1 cellular context compared by ENCODE assay signal in the genomic region with DNA sequence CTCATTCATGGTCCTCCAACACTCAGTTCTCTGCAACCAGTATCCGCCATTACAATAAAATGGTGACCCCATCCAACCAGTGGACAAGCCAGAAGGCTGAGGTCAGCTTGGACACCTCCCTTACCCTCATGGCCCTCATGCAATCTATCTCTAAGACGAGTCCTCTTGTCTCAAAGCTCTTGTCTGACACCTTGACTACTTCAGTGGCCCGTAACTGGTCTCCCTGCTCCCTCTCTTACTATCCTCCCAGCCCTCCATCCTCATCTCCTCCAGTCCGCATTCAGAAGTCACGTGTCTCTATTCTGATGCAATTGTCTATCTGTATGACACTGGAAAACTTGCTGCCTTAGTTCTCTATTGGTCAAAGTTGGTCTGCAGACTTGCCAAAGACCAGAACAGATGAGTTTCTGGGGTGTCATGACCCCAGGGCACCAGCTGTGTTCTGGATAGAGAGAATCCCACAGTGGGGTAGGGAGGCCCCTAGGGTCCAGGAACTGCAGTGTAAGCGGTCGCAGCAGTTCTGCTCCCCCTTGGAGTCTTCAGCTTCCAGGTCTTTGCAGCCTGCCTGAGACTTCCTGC.
TF ChIP-seq lines count a peak whose summit lies in the region.

No MANE protein-coding gene starts in this region.

TF ChIP-seq in K562, 482 proteins besides CTCF, POLR2A, EP300 and RAD21 (continued from another document and continues in another):
- TF ChIP-seq IRF1 (CRISPR knock-in tag; IDR thresholded peaks at IDR 0.05; ENCODE audit: borderline replicate concordance) (no peak), BRD4 (IDR thresholded peaks at IDR 0.05) (no peak), RERE (CRISPR knock-in tag; IDR thresholded peaks at IDR 0.05; ENCODE audit: borderline replicate concordance) (no peak), ZNF277 (CRISPR knock-in tag; IDR thresholded peaks at IDR 0.05; ENCODE audit: borderline replicate concordance) (no peak), SMARCA4 (IDR thresholded peaks at IDR 0.05) (peak; percentile 30; the same call in 1 of the 2 replicates), SNRNP70 (optimal IDR thresholded peaks at IDR 0.05; ENCODE audit: low read depth, low read length) (no peak), ZNF23 (CRISPR knock-in tag; IDR thresholded peaks at IDR 0.05) (no peak), ZKSCAN1 (IDR thresholded peaks at IDR 0.05; ENCODE audit: low read depth, low read length) (no peak), CBX5 (IDR thresholded peaks at IDR 0.05; ENCODE audit: borderline replicate concordance, low read depth) (no peak), ZMIZ1 (IDR thresholded peaks at IDR 0.05; ENCODE audit: low read depth in 2 of 2, low read length in 2 of 2) (no peak), POLR3A (IDR thresholded peaks at IDR 0.05; ENCODE audit: borderline replicate concordance, extremely low read depth, insufficient read depth, insufficient read length) (no peak), CC2D1A (IDR thresholded peaks at IDR 0.05) (no peak), ZFP36 (IDR thresholded peaks at IDR 0.05; ENCODE audit: low read depth, low read length, partially characterized antibody) (no peak), STAT6 (CRISPR knock-in tag; IDR thresholded peaks at IDR 0.05) (no peak), RBM25 (IDR thresholded peaks at IDR 0.05; ENCODE audit: low read depth, low read length, severe bottlenecking) (no peak), SMARCE1 (IDR thresholded peaks at IDR 0.05) (no peak), STAT5A (IDR thresholded peaks at IDR 0.05; ENCODE audit: borderline replicate concordance, low read length) (no peak), PURB (CRISPR knock-in tag; IDR thresholded peaks at IDR 0.05; ENCODE audit: low read depth) (no peak), ZC3H11A (IDR thresholded peaks at IDR 0.05; ENCODE audit: low read depth, low read length) (no peak), TFAM (CRISPR knock-in tag; conservative IDR thresholded peaks at IDR 0.05) (no peak), FOXP1 (CRISPR knock-in tag; IDR thresholded peaks at IDR 0.05) (no peak), BRD9 (IDR thresholded peaks at IDR 0.05; ENCODE audit: low read depth, partially characterized antibody) (peak; percentile 78), ZNF384 (IDR thresholded peaks at IDR 0.05; ENCODE audit: low read depth, low read length) (no peak), YBX1 (IDR thresholded peaks at IDR 0.05) (no peak), ZNF696 (CRISPR knock-in tag; conservative IDR thresholded peaks at IDR 0.05) (no peak), MIER1 (IDR thresholded peaks at IDR 0.05; ENCODE audit: low read depth) (no peak), ZNF75A (CRISPR knock-in tag; IDR thresholded peaks at IDR 0.05) (no peak), PTTG1 (tag; IDR thresholded peaks at IDR 0.05; ENCODE audit: low read depth) (no peak), EZH2 (IDR thresholded peaks at IDR 0.05; ENCODE audit: borderline replicate concordance, low read depth, low read length) (no peak)
- TF ChIP-seq, protein P1, sequence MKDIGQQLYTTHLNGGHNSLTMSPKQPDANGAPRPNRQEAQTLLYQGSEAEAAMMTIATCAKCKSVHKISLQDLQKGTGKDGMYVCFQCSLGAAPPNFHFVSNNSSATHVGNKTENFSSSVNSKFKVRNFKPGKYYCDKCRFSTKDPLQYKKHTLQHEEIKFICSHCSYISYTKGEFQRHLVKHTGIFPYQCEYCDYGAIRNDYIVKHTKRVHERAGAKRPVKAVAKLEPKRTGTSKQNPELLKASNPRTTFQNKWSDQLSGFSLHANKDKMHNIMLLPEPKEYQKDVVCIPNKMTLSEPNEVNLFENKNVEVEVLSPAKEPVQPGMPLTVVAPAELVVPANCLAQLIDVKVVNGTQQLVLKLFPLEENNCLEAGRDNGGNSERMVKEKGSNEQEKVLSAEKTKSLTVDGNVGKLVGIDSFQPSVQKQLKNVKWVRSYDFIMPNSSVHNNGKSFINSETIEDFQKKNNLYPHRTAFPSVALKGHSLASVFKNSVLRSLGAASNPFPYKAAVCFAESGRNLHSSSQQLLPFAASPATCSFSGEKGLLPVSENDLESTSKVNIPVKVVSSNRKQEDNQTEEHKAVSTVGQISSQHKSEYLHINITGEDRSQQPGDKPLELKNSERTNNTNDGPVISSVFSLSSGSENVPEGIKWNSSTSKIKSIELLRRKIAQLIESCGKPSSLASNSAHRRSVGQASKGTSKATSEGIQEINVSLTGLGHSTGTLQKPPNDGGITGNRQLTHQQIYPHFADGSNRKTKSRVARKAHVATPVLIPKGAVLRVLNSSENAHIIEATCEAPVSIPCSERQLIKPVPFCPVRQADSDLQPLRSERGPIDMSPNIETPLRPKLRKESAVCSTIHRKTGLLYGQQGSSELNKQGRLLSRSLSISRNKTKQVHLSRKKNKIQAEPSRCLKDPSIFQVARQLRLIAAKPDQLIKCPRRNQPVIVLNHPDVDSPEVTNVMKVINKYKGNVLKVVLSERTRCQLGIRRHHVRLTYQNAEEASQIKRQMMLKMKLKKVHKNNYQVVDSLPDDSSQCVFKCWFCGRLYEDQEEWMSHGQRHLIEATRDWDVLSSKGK (CRISPR knock-in tag; IDR thresholded peaks at IDR 0.05) = no peak
- TF ChIP-seq, protein P2, sequence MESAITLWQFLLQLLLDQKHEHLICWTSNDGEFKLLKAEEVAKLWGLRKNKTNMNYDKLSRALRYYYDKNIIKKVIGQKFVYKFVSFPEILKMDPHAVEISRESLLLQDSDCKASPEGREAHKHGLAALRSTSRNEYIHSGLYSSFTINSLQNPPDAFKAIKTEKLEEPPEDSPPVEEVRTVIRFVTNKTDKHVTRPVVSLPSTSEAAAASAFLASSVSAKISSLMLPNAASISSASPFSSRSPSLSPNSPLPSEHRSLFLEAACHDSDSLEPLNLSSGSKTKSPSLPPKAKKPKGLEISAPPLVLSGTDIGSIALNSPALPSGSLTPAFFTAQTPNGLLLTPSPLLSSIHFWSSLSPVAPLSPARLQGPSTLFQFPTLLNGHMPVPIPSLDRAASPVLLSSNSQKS (CRISPR knock-in tag; IDR thresholded peaks at IDR 0.05) = no peak
- TF ChIP-seq, protein P3, sequence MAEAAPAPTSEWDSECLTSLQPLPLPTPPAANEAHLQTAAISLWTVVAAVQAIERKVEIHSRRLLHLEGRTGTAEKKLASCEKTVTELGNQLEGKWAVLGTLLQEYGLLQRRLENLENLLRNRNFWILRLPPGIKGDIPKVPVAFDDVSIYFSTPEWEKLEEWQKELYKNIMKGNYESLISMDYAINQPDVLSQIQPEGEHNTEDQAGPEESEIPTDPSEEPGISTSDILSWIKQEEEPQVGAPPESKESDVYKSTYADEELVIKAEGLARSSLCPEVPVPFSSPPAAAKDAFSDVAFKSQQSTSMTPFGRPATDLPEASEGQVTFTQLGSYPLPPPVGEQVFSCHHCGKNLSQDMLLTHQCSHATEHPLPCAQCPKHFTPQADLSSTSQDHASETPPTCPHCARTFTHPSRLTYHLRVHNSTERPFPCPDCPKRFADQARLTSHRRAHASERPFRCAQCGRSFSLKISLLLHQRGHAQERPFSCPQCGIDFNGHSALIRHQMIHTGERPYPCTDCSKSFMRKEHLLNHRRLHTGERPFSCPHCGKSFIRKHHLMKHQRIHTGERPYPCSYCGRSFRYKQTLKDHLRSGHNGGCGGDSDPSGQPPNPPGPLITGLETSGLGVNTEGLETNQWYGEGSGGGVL (CRISPR knock-in tag; IDR thresholded peaks at IDR 0.05) = no peak
- TF ChIP-seq, protein P4, sequence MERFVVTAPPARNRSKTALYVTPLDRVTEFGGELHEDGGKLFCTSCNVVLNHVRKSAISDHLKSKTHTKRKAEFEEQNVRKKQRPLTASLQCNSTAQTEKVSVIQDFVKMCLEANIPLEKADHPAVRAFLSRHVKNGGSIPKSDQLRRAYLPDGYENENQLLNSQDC (CRISPR knock-in tag; IDR thresholded peaks at IDR 0.05) = no peak
